ENCODE assay signal across 12 cellular contexts in the genomic region with DNA sequence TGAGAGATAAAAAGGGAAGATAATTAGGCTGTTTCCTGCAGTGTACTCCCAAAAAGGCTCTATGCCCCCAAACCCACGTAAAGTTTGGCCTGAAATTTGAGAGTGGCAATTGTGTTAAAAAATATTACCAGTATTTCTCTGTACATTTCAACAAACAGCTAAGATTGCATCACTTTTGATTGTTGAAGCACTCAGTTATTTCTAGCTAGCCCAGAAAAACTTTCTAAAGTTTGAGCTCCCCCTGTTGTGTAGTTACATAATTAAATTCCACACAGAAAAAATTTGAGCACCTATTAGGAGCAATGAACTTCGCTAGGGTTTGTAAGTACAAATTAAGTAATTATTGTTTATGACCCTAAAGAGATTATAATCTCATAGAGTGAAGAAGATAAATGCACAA.
A peak's percentile ranks its signal among the peaks of the same experiment; 100 is the strongest.
DNase-seq lines count a peak whose midpoint lies in the region; ATAC-seq, FAIRE-seq and TF ChIP-seq lines count a peak whose summit lies in the region.
"Had no signal": no experiment of that assay in that cellular context is flagged by ENCODE, and none has a peak within 500 bp of the region (broad histone marks: within the 10 kb centered on the region; RNA-seq: fewer than 3 reads in every experiment).

No MANE protein-coding gene starts in this region.

- H3K4me3 ChIP-seq in AG10803 (ENCODE audit: low read length): no peak overlapping the region

- peak; percentile 65 for FAIRE-seq in RCC 7860 (lab: Jason Lieb, UNC)

- ATAC-seq in GM19395 (IDR thresholded peaks at IDR 0.05; ENCODE audit: unreplicated experiment) (peak; percentile 38), foreskin keratinocyte (no peak)
- ATAC-seq: sciatic nerve had no signal

- no peaks in the 10 kb centered on the region for H3K4me1 ChIP-seq in foreskin keratinocyte

- DNase-seq in AG10803 (ENCODE audit: low read depth) (peak; percentile 42), RCC 7860 (ENCODE audit: low spot score) (no peak), foreskin keratinocyte (peak in 1 of 2 donors; percentile 11), NCI-H187 (lab: John Stamatoyannopoulos, UW) (no peak), iPS-NIHi7 (ENCODE audit: extremely low spot score) (no peak)
- no peak for DNase-seq in stimulated activated CD4-positive, alpha-beta T cell treated with anti-CD3 and anti-CD28 coated beads, Interleukin-2, amount 100 ng/mL, for 24 hours
- DNase-seq in activated effector memory CD4-positive, alpha-beta T cell treated with Interleukin-2 at 50 U/mL for 16 hours: no peak
- DNase-seq: activated B cell treated with CpG ODN at 0.5 μM for 24 hours, trophoblast cell had no signal

- no peak overlapping the region for H3K27ac ChIP-seq in foreskin keratinocyte
- H3K27ac ChIP-seq: HL-60 had no signal

- TF ChIP-seq CTCF in AG10803 (conservative IDR thresholded peaks at IDR 0.05; ENCODE audit: low read length) (peak; percentile 30), foreskin keratinocyte (conservative IDR thresholded peaks at IDR 0.05) (peak; percentile 54)

- no peaks in the 10 kb centered on the region for H3K27me3 ChIP-seq in foreskin keratinocyte
